ENCODE assay signal across 23 cellular contexts in the genomic region with DNA sequence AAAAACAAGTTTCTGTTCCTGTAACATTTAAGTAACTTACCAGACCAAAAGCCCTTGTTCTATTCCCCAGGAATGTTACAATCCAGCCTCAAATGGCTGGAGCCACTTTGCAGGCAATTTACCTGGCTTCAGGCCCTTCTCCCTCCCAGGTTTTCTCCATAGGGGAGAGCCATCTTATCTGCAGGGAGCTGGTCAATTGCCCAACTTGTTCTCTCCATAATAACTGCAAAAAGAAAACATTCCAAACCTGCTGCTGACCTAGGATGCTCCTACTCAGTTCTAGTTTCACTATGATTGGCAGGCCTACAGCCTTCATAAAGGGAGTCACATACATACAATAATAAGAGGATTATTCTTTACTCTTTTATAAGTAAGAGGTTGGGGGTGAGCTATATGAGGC.
DNase-seq lines count a peak whose midpoint lies in the region; ATAC-seq and TF ChIP-seq lines count a peak whose summit lies in the region.
"Had no signal": no experiment of that assay in that cellular context is flagged by ENCODE, and none has a peak within 500 bp of the region (broad histone marks: within the 10 kb centered on the region; RNA-seq: fewer than 3 reads in every experiment).

No MANE protein-coding gene starts in this region.

- H3K4me1 Mint-ChIP-seq in activated CD8-positive, alpha-beta T cell treated with anti-CD3 and anti-CD28 coated beads, Interleukin-2, amount 10 ng/mL, durations not matched to agents 7 days and 5 days (ENCODE audit: low read depth): no peaks in the 10 kb centered on the region
- no peaks in the 10 kb centered on the region for H3K4me1 Mint-ChIP-seq in T-helper 17 cell

- no peaks in the 10 kb centered on the region for H3K27me3 Mint-ChIP-seq in activated CD8-positive, alpha-beta T cell treated with anti-CD3 and anti-CD28 coated beads, Interleukin-2, amount 10 ng/mL, durations not matched to agents 7 days and 5 days (ENCODE audit: low read depth)
- no peaks in the 10 kb centered on the region for H3K27me3 Mint-ChIP-seq in T-helper 17 cell

- no TSS peak for BruUV-seq in PC-9 (replicated peaks; lab: Mats Ljungman, UMichigan)

- no peak for DNase-seq in HEK293T (ENCODE audit: extremely low spot score)
- peak; percentile 55 for DNase-seq in NCI-H226
- peak; percentile 21 for DNase-seq in choroid plexus epithelial cell (ENCODE audit: low read depth)
- DNase-seq in neuronal stem cell (ENCODE audit: low spot score): no peak
- no peak for DNase-seq in transverse colon
- no peak for DNase-seq in PC-9
- no peak for DNase-seq in activated CD8-positive, alpha-beta T cell treated with anti-CD3 and anti-CD28 coated beads, Interleukin-2, amount 10 ng/mL, durations not matched to agents 7 days and 5 days
- DNase-seq in T-helper 17 cell: no peak
- DNase-seq: ACHN; Calu3; CD8-positive, alpha-beta T cell; DMS153; GDM1; GM23248; IMR-90; NCI-H1105; NCI-H1694; NCI-H2081; NCI-H2171 treated with DMSO at 0.1 percent for 48 hours; NCI-H510A; NCI-H748 treated with DMSO at 0.1 percent for 48 hours had no signal

- no peaks in the 10 kb centered on the region for H3K79me1 ChIP-seq in neuronal stem cell (ENCODE audit: low read depth, low read length)

- no peak overlapping the region for H2BK15ac ChIP-seq in neuronal stem cell (ENCODE audit: low read length)

- no peak overlapping the region for H3K4ac ChIP-seq in neuronal stem cell (ENCODE audit: low read length)

- no peaks in the 10 kb centered on the region for H3K9me2 ChIP-seq in PC-9 (ENCODE audit: insufficient read depth)

- H2BK12ac ChIP-seq in neuronal stem cell (ENCODE audit: low read length): no peak overlapping the region

- no peaks in the 10 kb centered on the region for H3K9me3 ChIP-seq in neuronal stem cell (replicated peaks in 1 of 2; ENCODE audit: control insufficient read depth in 2 of 2, insufficient read depth in 1 of 2, low read depth in 1 of 2, low read length in 2 of 2)
- H3K9me3 ChIP-seq in transverse colon: no peaks in the 10 kb centered on the region
- H3K9me3 ChIP-seq in PC-9 (ENCODE audit: insufficient read depth, low read depth): no peaks in the 10 kb centered on the region
- no peaks in the 10 kb centered on the region for H3K9me3 ChIP-seq in T-helper 17 cell (ENCODE audit: control insufficient read depth, low read length, poor library complexity, severe bottlenecking)
- H3K9me3 ChIP-seq: BLaER1 treated with 17β-estradiol and CSF1 and Interleukin-3, amounts not matched to agents 10 nM and 100 nM; HAP-1 had no signal

- POLR2A ChIA-PET in HEK293T (lab: Yijun Ruan, JAX) (no interaction called here), PC-9 (lab: Charles Lee; ENCODE audit: unreplicated experiment) (no interaction called here)
- POLR2A ChIA-PET in activated CD8-positive, alpha-beta T cell treated with anti-CD3 and anti-CD28 coated beads, Interleukin-2, amount 10 ng/mL, durations not matched to agents 7 days and 5 days (lab: Charles Lee): no interaction called here

- H3K4me3 Mint-ChIP-seq in activated CD8-positive, alpha-beta T cell treated with anti-CD3 and anti-CD28 coated beads, Interleukin-2, amount 10 ng/mL, durations not matched to agents 7 days and 5 days: no peak overlapping the region
- no peak overlapping the region for H3K4me3 Mint-ChIP-seq in T-helper 17 cell
- H3K4me3 Mint-ChIP-seq: CD8-positive, alpha-beta T cell had no signal

- H4K8ac ChIP-seq in neuronal stem cell (ENCODE audit: low read depth, low read length): no peak overlapping the region

- ATAC-seq in activated CD8-positive, alpha-beta T cell treated with anti-CD3 and anti-CD28 coated beads, Interleukin-2, amount 10 ng/mL, durations not matched to agents 7 days and 5 days: no peak
- ATAC-seq in T-helper 17 cell: no peak
- ATAC-seq: CD8-positive, alpha-beta T cell had no signal

- H2BK120ac ChIP-seq in neuronal stem cell (ENCODE audit: low read depth, low read length): no peak overlapping the region

- H2AK5ac ChIP-seq in neuronal stem cell (ENCODE audit: low read depth, low read length): no peak overlapping the region

- no peaks in the 10 kb centered on the region for H3K27me3 ChIP-seq in neuronal stem cell (ENCODE audit: control insufficient read depth in 3 of 3, insufficient read depth in 3 of 3, low read depth in 1 of 3, low read length in 3 of 3)
- H3K27me3 ChIP-seq in transverse colon: no peaks in the 10 kb centered on the region
- H3K27me3 ChIP-seq in PC-9 (ENCODE audit: insufficient read depth, low read depth): no peaks in the 10 kb centered on the region
- H3K27me3 ChIP-seq: BLaER1 treated with 17β-estradiol and CSF1 and Interleukin-3, amounts not matched to agents 10 nM and 100 nM had no signal

- H3K27ac Mint-ChIP-seq in activated CD8-positive, alpha-beta T cell treated with anti-CD3 and anti-CD28 coated beads, Interleukin-2, amount 10 ng/mL, durations not matched to agents 7 days and 5 days: no peak overlapping the region
- H3K27ac Mint-ChIP-seq in T-helper 17 cell: no peak overlapping the region
- H3K27ac Mint-ChIP-seq: CD8-positive, alpha-beta T cell had no signal

- H3K79me2 ChIP-seq in PC-9 (ENCODE audit: low read depth): no peaks in the 10 kb centered on the region

- H2BK5ac ChIP-seq in neuronal stem cell (ENCODE audit: low read length): no peak overlapping the region

- H3K18ac ChIP-seq in neuronal stem cell (ENCODE audit: low read length): no peak overlapping the region

- TF ChIP-seq CTCF in choroid plexus epithelial cell (conservative IDR thresholded peaks at IDR 0.05; ENCODE audit: low read depth, low read length) (no peak), transverse colon (IDR thresholded peaks at IDR 0.05) (no peak), PC-9 (conservative IDR thresholded peaks at IDR 0.05) (no peak)

- H3F3A ChIP-seq in PC-9 (ENCODE audit: insufficient read depth, low read depth): no peaks in the 10 kb centered on the region

- no peak overlapping the region for H3K4me3 ChIP-seq in choroid plexus epithelial cell (ENCODE audit: low read depth, low read length)
- H3K4me3 ChIP-seq in neuronal stem cell (ENCODE audit: low read length in 2 of 2): no peak overlapping the region
- no peak overlapping the region for H3K4me3 ChIP-seq in transverse colon
- no peak overlapping the region for H3K4me3 ChIP-seq in PC-9
- H3K4me3 ChIP-seq: BLaER1 treated with 17β-estradiol and CSF1 and Interleukin-3, amounts not matched to agents 10 nM and 100 nM; GM23248; HAP-1 had no signal

- no peak overlapping the region for H3K9ac ChIP-seq in neuronal stem cell (ENCODE audit: low read depth, low read length, poor library complexity)
- H3K9ac ChIP-seq: BLaER1 treated with 17β-estradiol and CSF1 and Interleukin-3, amounts not matched to agents 10 nM and 100 nM; GM23248 had no signal

- intact Hi-C loops in transverse colon (cut with DNase I; ENCODE audit: low total_unique reads): no loop called here
- intact Hi-C loops in PC-9 (cut with micrococcal nuclease; ENCODE audit: unreplicated experiment): no loop called here

- in situ Hi-C loops in transverse colon (cut with MboI; ENCODE audit: low pct_ligation_motif_present in 1 of 4, low pct_unique_long_range_greater_than_20kb in 1 of 4, low sequenced_read_pairs in 3 of 4): no loop called here

- H3K27ac ChIP-seq in neuronal stem cell (replicated peaks; ENCODE audit: low read length) (no peak overlapping the region), transverse colon (no peak overlapping the region), PC-9 (no peak overlapping the region)
- H3K27ac ChIP-seq: BLaER1 treated with 17β-estradiol and CSF1 and Interleukin-3, amounts not matched to agents 10 nM and 100 nM; GM23248 had no signal

- H2AFZ ChIP-seq in neuronal stem cell (ENCODE audit: low read length) (peak overlapping the region; percentile 53), PC-9 (no peak overlapping the region)
- H2AFZ ChIP-seq: GM23248 had no signal

- no peak overlapping the region for H3K14ac ChIP-seq in neuronal stem cell (ENCODE audit: low read length)

- H3K4me2 ChIP-seq in neuronal stem cell (ENCODE audit: insufficient read depth, low read length, poor library complexity, severe bottlenecking): no peak overlapping the region
- no peak overlapping the region for H3K4me2 ChIP-seq in PC-9

- no peaks in the 10 kb centered on the region for H3K36me3 Mint-ChIP-seq in activated CD8-positive, alpha-beta T cell treated with anti-CD3 and anti-CD28 coated beads, Interleukin-2, amount 10 ng/mL, durations not matched to agents 7 days and 5 days (ENCODE audit: low read depth)
- H3K36me3 Mint-ChIP-seq in T-helper 17 cell (ENCODE audit: low read depth): no peaks in the 10 kb centered on the region
- H3K36me3 Mint-ChIP-seq: CD8-positive, alpha-beta T cell had no signal

- H3K23ac ChIP-seq in neuronal stem cell (ENCODE audit: low read depth, low read length, poor library complexity): no peak overlapping the region

- CTCF ChIA-PET in HEK293T (lab: Yijun Ruan, JAX) (interaction anchor here (0.6 kb wide), 1 partner anchor 42 kb away, joined by 3 read pairs; no protein-coding TSS in a partner anchor), PC-9 (lab: Charles Lee) (no interaction called here)
- CTCF ChIA-PET in activated CD8-positive, alpha-beta T cell treated with anti-CD3 and anti-CD28 coated beads, Interleukin-2, amount 10 ng/mL, durations not matched to agents 7 days and 5 days (lab: Charles Lee): no interaction called here

- no peak for TF ChIP-seq EP300 in transverse colon (IDR thresholded peaks at IDR 0.05; ENCODE audit: low read depth)

- no peaks in the 10 kb centered on the region for H4K20me1 ChIP-seq in PC-9 (ENCODE audit: insufficient read depth)
- H4K20me1 ChIP-seq: BLaER1 treated with 17β-estradiol and CSF1 and Interleukin-3, amounts not matched to agents 10 nM and 100 nM had no signal

- H4K91ac ChIP-seq in neuronal stem cell (ENCODE audit: low read depth, low read length, poor library complexity): no peak overlapping the region

- H3K36me3 ChIP-seq in neuronal stem cell (replicated peaks in 1 of 2; ENCODE audit: control insufficient read depth in 2 of 2, insufficient read depth in 2 of 2, low read length in 2 of 2): no peaks in the 10 kb centered on the region
- no peaks in the 10 kb centered on the region for H3K36me3 ChIP-seq in transverse colon
- no peaks in the 10 kb centered on the region for H3K36me3 ChIP-seq in PC-9 (ENCODE audit: low read depth)
- H3K36me3 ChIP-seq: BLaER1 treated with 17β-estradiol and CSF1 and Interleukin-3, amounts not matched to agents 10 nM and 100 nM; HAP-1 had no signal

- H3K4me1 ChIP-seq in neuronal stem cell (ENCODE audit: control insufficient read depth in 2 of 2, insufficient read depth in 1 of 2, low read depth in 1 of 2, low read length in 2 of 2) (no peaks in the 10 kb centered on the region), transverse colon (no peaks in the 10 kb centered on the region), PC-9 (replicated peaks; ENCODE audit: insufficient read depth) (no peaks in the 10 kb centered on the region)
- H3K4me1 ChIP-seq: BLaER1 treated with 17β-estradiol and CSF1 and Interleukin-3, amounts not matched to agents 10 nM and 100 nM; HAP-1 had no signal

- TF ChIP-seq POLR2A in transverse colon (IDR thresholded peaks at IDR 0.05): no peak

- peaks cover 13% of the 10 kb centered on the region for H3K9me3 Mint-ChIP-seq in activated CD8-positive, alpha-beta T cell treated with anti-CD3 and anti-CD28 coated beads, Interleukin-2, amount 10 ng/mL, durations not matched to agents 7 days and 5 days (ENCODE audit: insufficient read depth)

TF ChIP-seq in HEK293T, 16 proteins besides CTCF, POLR2A, EP300 and RAD21 (continues in another document):
- no peak for TF ChIP-seq CTBP1 (IDR thresholded peaks at IDR 0.05; ENCODE audit: borderline replicate concordance)

Comparison
In these comparisons a context has a peak if more than half of its experiments do, and no peak if none do; other contexts are left out.
1. DNase-seq: peak in NCI-H226 (single experiment) and choroid plexus epithelial cell (single experiment); none in HEK293T (single experiment), neuronal stem cell (single experiment), transverse colon (single experiment), PC-9 (0 of 2), activated CD8-positive, alpha-beta T cell treated with anti-CD3 and anti-CD28 coated beads, Interleukin-2, amount 10 ng/mL, durations not matched to agents 7 days and 5 days (single experiment) and T-helper 17 cell (0 of 3).